12 cellular contexts compared by ENCODE assay signal in genomic region chr13:32115069-32115468, GRCh38.
DNase-seq lines count a peak whose midpoint lies in the region; ATAC-seq and TF ChIP-seq lines count a peak whose summit lies in the region.
"Had no signal": no experiment of that assay in that cellular context is flagged by ENCODE, and none has a peak within 500 bp of the region (broad histone marks: within the 10 kb centered on the region; RNA-seq: fewer than 3 reads in every experiment).

No MANE protein-coding gene starts in this region.

- H3K27ac ChIP-seq in left ventricle myocardium inferior (replicated peaks) (peak overlapping the region; percentile 87), suprapubic skin (no peak overlapping the region), breast epithelium (no peak overlapping the region)
- H3K27ac ChIP-seq: SJSA1 had no signal

- TF ChIP-seq EP300 in suprapubic skin (IDR thresholded peaks at IDR 0.05) = no peak

- TF ChIP-seq POLR2A in NB4 (IDR thresholded peaks at IDR 0.05; ENCODE audit: extremely low read depth, insufficient read length) (no peak), suprapubic skin (IDR thresholded peaks at IDR 0.05) (no peak), breast epithelium (IDR thresholded peaks at IDR 0.05) (no peak)

- intact Hi-C loops in left ventricle myocardium inferior (cut with micrococcal nuclease) = loop anchor here (10.0 kb wide), 1 partner anchor 200 kb away; no protein-coding TSS in a partner anchor
- intact Hi-C loops in left ventricle myocardium superior (cut with micrococcal nuclease) = no loop called here
- intact Hi-C loops in breast epithelium (cut with DNase I; ENCODE audit: low total_unique reads) = no loop called here

- H3K4me3 ChIP-seq in left ventricle myocardium inferior (no peak overlapping the region), NB4 (ENCODE audit: low read depth, low read length) (no peak overlapping the region), suprapubic skin (no peak overlapping the region), breast epithelium (no peak overlapping the region)
- H3K4me3 ChIP-seq: SJSA1 had no signal

- no peak for DNase-seq in left ventricle myocardium inferior
- no peak for DNase-seq in left ventricle myocardium superior
- DNase-seq in NB4 (ENCODE audit: low read depth) = peak; percentile 70
- DNase-seq in dermis blood vessel endothelial cell = peak; percentile 16
- DNase-seq in suprapubic skin (ENCODE audit: low spot score in 2 of 2) = no peak
- DNase-seq in breast epithelium (ENCODE audit: low spot score in 2 of 2) = no peak
- DNase-seq in NCI-H1092 treated with DMSO at 0.1 percent for 48 hours (lab: John Stamatoyannopoulos, UW) = no peak
- DNase-seq: activated effector memory CD4-positive, alpha-beta T cell treated with Interleukin-2 at 50 U/mL for 16 hours; NCI-H187 treated with DMSO at 0.1 percent for 48 hours; NCI-H774 had no signal

- H3K9me3 ChIP-seq in left ventricle myocardium inferior (replicated peaks) (no peaks in the 10 kb centered on the region), suprapubic skin (no peaks in the 10 kb centered on the region), breast epithelium (no peaks in the 10 kb centered on the region)
- H3K9me3 ChIP-seq: SJSA1 had no signal

- no peaks in the 10 kb centered on the region for H3K27me3 ChIP-seq in left ventricle myocardium inferior (ENCODE audit: low read depth)
- H3K27me3 ChIP-seq in suprapubic skin = no peaks in the 10 kb centered on the region
- no peaks in the 10 kb centered on the region for H3K27me3 ChIP-seq in breast epithelium
- H3K27me3 ChIP-seq: SJSA1 had no signal

- peaks cover 83% of the 10 kb centered on the region for H3K4me1 ChIP-seq in left ventricle myocardium inferior
- H3K4me1 ChIP-seq in suprapubic skin = no peaks in the 10 kb centered on the region
- H3K4me1 ChIP-seq in breast epithelium = no peaks in the 10 kb centered on the region
- H3K4me1 ChIP-seq: SJSA1 had no signal

- TF ChIP-seq CTCF in left ventricle myocardium inferior (IDR thresholded peaks at IDR 0.05; ENCODE audit: borderline replicate concordance) (no peak), NB4 (IDR thresholded peaks at IDR 0.05; ENCODE audit: low read depth, low read length) (no peak), suprapubic skin (IDR thresholded peaks at IDR 0.05) (no peak), breast epithelium (IDR thresholded peaks at IDR 0.05) (no peak)

- H3K36me3 ChIP-seq in left ventricle myocardium inferior (no peaks in the 10 kb centered on the region), suprapubic skin (no peaks in the 10 kb centered on the region), breast epithelium (no peaks in the 10 kb centered on the region)
- H3K36me3 ChIP-seq: SJSA1 had no signal

- ATAC-seq in left ventricle myocardium superior (no peak), HG03045 (IDR thresholded peaks at IDR 0.05; ENCODE audit: unreplicated experiment) (no peak)

- WGBS in suprapubic skin = 83% methylated on average over 2 of the region's 2 CpGs

Comparison
In these comparisons a context has a peak if more than half of its experiments do, and no peak if none do; other contexts are left out.
1. DNase-seq: peak in NB4 (single experiment) and dermis blood vessel endothelial cell (single experiment); none in left ventricle myocardium inferior (single experiment), left ventricle myocardium superior (single experiment), suprapubic skin (0 of 2), breast epithelium (0 of 2) and NCI-H1092 treated with DMSO at 0.1 percent for 48 hours (single experiment).